In genomic region chr15:27970661-27971392, GRCh38 we compare ENCODE assay signal across 19 cellular contexts.
DNase-seq lines count a peak whose midpoint lies in the region; ATAC-seq, FAIRE-seq and TF ChIP-seq lines count a peak whose summit lies in the region.
"Had no signal": no experiment of that assay in that cellular context is flagged by ENCODE, and none has a peak within 500 bp of the region (broad histone marks: within the 10 kb centered on the region; RNA-seq: fewer than 3 reads in every experiment).

No MANE protein-coding gene starts in this region.

- H3K9me3 ChIP-seq in A549: 0 out of 3 replicates have a peak, but pooled peaks cover 2% of the 10 kb centered on the region
- no peaks in the 10 kb centered on the region; the same call in 1 of the 2 replicates for H3K9me3 ChIP-seq in Caco-2
- no peaks in the 10 kb centered on the region for H3K9me3 ChIP-seq in testis

- intact Hi-C loops in Caco-2 (cut with micrococcal nuclease; ENCODE audit: unreplicated experiment) (no loop called here), testis (cut with DNase I; ENCODE audit: low total_unique reads) (no loop called here)

- H3K4me1 Mint-ChIP-seq in Caco-2 (ENCODE audit: low read depth, unreplicated experiment): no peaks in the 10 kb centered on the region
- H3K4me1 Mint-ChIP-seq: CD4-positive, CD25-positive, alpha-beta regulatory T cell; CD8-positive, alpha-beta memory T cell had no signal

- H3K4me3 ChIP-seq in A549 (peak overlapping the region; percentile 0; the same call in 1 of the 3 replicates), Caco-2 (ENCODE audit: low read depth, low read length) (no peak overlapping the region), bronchial epithelial cell (ENCODE audit: low read depth, low read length) (no peak overlapping the region), testis (peak overlapping the region in 1 of 2 donors; percentile 17)

- peak overlapping the region; percentile 52 for H3K4me3 Mint-ChIP-seq in Caco-2 (ENCODE audit: unreplicated experiment)
- H3K4me3 Mint-ChIP-seq: CD4-positive, CD25-positive, alpha-beta regulatory T cell; CD8-positive, alpha-beta memory T cell; HFFc6 had no signal

- H3K27ac ChIP-seq in A549: no peak overlapping the region
- H3K27ac ChIP-seq in testis: no peak overlapping the region

- DNase-seq in A549 (ENCODE audit: low read depth in 1 of 2, low spot score in 1 of 2) (no peak), Caco-2 (no peak), bronchial epithelial cell (ENCODE audit: low read depth) (no peak), testis (peak; percentile 25), pons (ENCODE audit: low spot score) (no peak)
- DNase-seq: C1 segment of cervical spinal cord; CD4-positive, CD25-positive, alpha-beta regulatory T cell; CD8-positive, alpha-beta memory T cell; COR-L47; GOT3; H7; HFFc6 had no signal

- no peaks in the 10 kb centered on the region for H3K36me3 ChIP-seq in Caco-2 (ENCODE audit: control insufficient read depth, insufficient read depth, low read length)
- no peaks in the 10 kb centered on the region for H3K36me3 ChIP-seq in bronchial epithelial cell (ENCODE audit: control insufficient read depth, insufficient read depth, low read length)
- H3K36me3 ChIP-seq in testis (ENCODE audit: low read depth, missing control alignments): no peaks in the 10 kb centered on the region

- no peaks in the 10 kb centered on the region for H3K27me3 ChIP-seq in Caco-2 (replicated peaks; ENCODE audit: control insufficient read depth, insufficient read depth, low read length)
- no peaks in the 10 kb centered on the region for H3K27me3 ChIP-seq in bronchial epithelial cell (ENCODE audit: control insufficient read depth, insufficient read depth, low read length)
- no peaks in the 10 kb centered on the region for H3K27me3 ChIP-seq in testis

- no peak overlapping the region for H3K27ac Mint-ChIP-seq in Caco-2 (ENCODE audit: unreplicated experiment)
- H3K27ac Mint-ChIP-seq: CD4-positive, CD25-positive, alpha-beta regulatory T cell; HFFc6 had no signal

- H3K27me3 Mint-ChIP-seq in Caco-2 (ENCODE audit: insufficient read depth, unreplicated experiment): peaks cover 2% of the 10 kb centered on the region
- H3K27me3 Mint-ChIP-seq: CD4-positive, CD25-positive, alpha-beta regulatory T cell; CD8-positive, alpha-beta memory T cell had no signal

- peaks cover 34% of the 10 kb centered on the region for H3K9me3 Mint-ChIP-seq in Caco-2 (ENCODE audit: unreplicated experiment)

- WGBS in A549 (ENCODE audit: missing lambda C conversion rate): 32% methylated on average over 24 of the region's 24 CpGs
- 63 to 71% methylated on average over 24 of the region's 24 CpGs for WGBS in testis, 2 donors

- TF ChIP-seq POLR2A in A549 (IDR thresholded peaks at IDR 0.05; ENCODE audit: low read length): no peak
- no peak for TF ChIP-seq POLR2A in testis (IDR thresholded peaks at IDR 0.05)

- CTCF ChIA-PET in A549 (lab: Yijun Ruan, JAX): interaction anchor here (1.3 kb wide), 1 partner anchor 12 kb away, joined by 4 read pairs; no protein-coding TSS in a partner anchor
- CTCF ChIA-PET in Caco-2 (lab: Charles Lee): no interaction called here

- H3K4me1 ChIP-seq in A549 (no peaks in the 10 kb centered on the region), Caco-2 (no peaks in the 10 kb centered on the region), testis (no peaks in the 10 kb centered on the region)

- POLR2A ChIA-PET in A549 (lab: Yijun Ruan, JAX) (no interaction called here), Caco-2 (lab: Charles Lee) (no interaction called here)

- TF ChIP-seq CTCF in A549 (IDR thresholded peaks at IDR 0.05): no peak
- TF ChIP-seq CTCF in Caco-2 (IDR thresholded peaks at IDR 0.05; ENCODE audit: insufficient read depth in 1 of 2, low read depth in 1 of 2, low read length in 1 of 2, severe bottlenecking in 1 of 2, unreplicated experiment in 1 of 2): no peak
- no peak for TF ChIP-seq CTCF in bronchial epithelial cell (IDR thresholded peaks at IDR 0.05; ENCODE audit: insufficient read depth, low read length, severe bottlenecking)
- TF ChIP-seq CTCF in testis (IDR thresholded peaks at IDR 0.05): no peak

- TF ChIP-seq RAD21 in A549 (conservative IDR thresholded peaks at IDR 0.05 in 1 of 2, IDR thresholded peaks at IDR 0.05 in 1 of 2): no peak

- ATAC-seq in A549: peak in 1 of 2 experiments; percentile 27; a peak in 2 of 6 replicates
- ATAC-seq in GM19395 (IDR thresholded peaks at IDR 0.05; ENCODE audit: unreplicated experiment): no peak
- ATAC-seq in HG03135 (IDR thresholded peaks at IDR 0.05; ENCODE audit: unreplicated experiment): no peak
- ATAC-seq: HCT116 had no signal

- FAIRE-seq in A549 (lab: Jason Lieb, UNC): no peak
- FAIRE-seq in bronchial epithelial cell (lab: Jason Lieb, UNC): peak; percentile 32
- FAIRE-seq: A204.1, D721Med, G401.6, GM12891 had no signal

- H3K36me3 Mint-ChIP-seq in Caco-2 (ENCODE audit: insufficient read depth, unreplicated experiment): no peaks in the 10 kb centered on the region
- H3K36me3 Mint-ChIP-seq: CD4-positive, CD25-positive, alpha-beta regulatory T cell; CD8-positive, alpha-beta memory T cell had no signal

- no TSS peak for BruUV-seq in Caco-2 (replicated peaks; lab: Mats Ljungman, UMichigan)

- TF ChIP-seq EP300 in A549 (IDR thresholded peaks at IDR 0.05): no peak

- peak overlapping the region; percentile 48; the same call in 2 of the 3 replicates for H3K4me2 ChIP-seq in A549

TF ChIP-seq in A549, 52 proteins besides CTCF, POLR2A, EP300 and RAD21:
- no peak for TF ChIP-seq BCL3 (IDR thresholded peaks at IDR 0.05)
- TF ChIP-seq CEBPB (IDR thresholded peaks at IDR 0.05): no peak
- TF ChIP-seq JUN (IDR thresholded peaks at IDR 0.05): no peak
- no peak for TF ChIP-seq ZFP36 (IDR thresholded peaks at IDR 0.05; ENCODE audit: borderline replicate concordance, partially characterized antibody)
- TF ChIP-seq CHD4 (IDR thresholded peaks at IDR 0.05; ENCODE audit: borderline replicate concordance): no peak
- TF ChIP-seq ATOH8 (CRISPR knock-in tag; IDR thresholded peaks at IDR 0.05; ENCODE audit: low read depth): no peak
- no peak for TF ChIP-seq SREBF2 (IDR thresholded peaks at IDR 0.05)
- no peak for TF ChIP-seq ZSCAN20 (CRISPR knock-in tag; IDR thresholded peaks at IDR 0.05)
- TF ChIP-seq MAX (IDR thresholded peaks at IDR 0.05): no peak
- TF ChIP-seq BHLHE40 (IDR thresholded peaks at IDR 0.05; ENCODE audit: low read depth, low read length): no peak
- no peak for TF ChIP-seq USF2 (IDR thresholded peaks at IDR 0.05)
- TF ChIP-seq MYC (IDR thresholded peaks at IDR 0.05; ENCODE audit: borderline replicate concordance, low read length): no peak
- no peak for TF ChIP-seq FOSB (CRISPR knock-in tag; IDR thresholded peaks at IDR 0.05)
- TF ChIP-seq ZC3H11A (IDR thresholded peaks at IDR 0.05): no peak
- no peak for TF ChIP-seq NPAS2 (CRISPR knock-in tag; IDR thresholded peaks at IDR 0.05; ENCODE audit: borderline replicate concordance)
- no peak for TF ChIP-seq HMGXB4 (CRISPR knock-in tag; IDR thresholded peaks at IDR 0.05; ENCODE audit: borderline replicate concordance)
